In the genomic region with DNA sequence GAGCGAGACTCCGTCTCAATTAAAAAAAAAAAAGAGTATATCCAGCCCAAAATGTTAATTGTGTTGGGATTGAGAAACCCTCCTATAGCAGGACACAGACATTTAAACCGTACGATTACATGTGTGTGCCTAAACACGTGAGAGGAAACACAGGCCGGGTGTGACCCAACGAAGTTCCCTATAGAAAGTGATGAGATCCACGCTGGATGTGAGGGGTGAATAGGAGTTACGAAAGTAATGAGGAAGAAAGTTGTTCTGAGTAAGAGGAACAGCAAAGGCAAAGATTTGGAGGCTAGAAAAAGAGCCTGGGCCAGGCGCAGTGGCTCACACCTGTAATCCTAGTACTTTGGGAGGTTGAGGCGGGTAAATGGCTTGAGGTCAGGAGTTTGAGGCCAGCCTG, we compare ENCODE assay signal across 15 cellular contexts. TPM values are rescaled to one million over a fixed set of nuclear protein-coding genes. Genes with fewer than 3 reads are reported as not detected.
A peak's percentile ranks its signal among the peaks of the same experiment; 100 is the strongest.
DNase-seq lines count a peak whose midpoint lies in the region; ATAC-seq and TF ChIP-seq lines count a peak whose summit lies in the region.
"Had no signal": no experiment of that assay in that cellular context is flagged by ENCODE, and none has a peak within 500 bp of the region (broad histone marks: within the 10 kb centered on the region; RNA-seq: fewer than 3 reads in every experiment).

No MANE protein-coding gene starts in this region.

- H3K9me3 ChIP-seq in gastroesophageal sphincter: no peaks in the 10 kb centered on the region
- no peaks in the 10 kb centered on the region for H3K9me3 ChIP-seq in vagina
- H3K9me3 ChIP-seq: BE2C, body of pancreas had no signal

- H3K27ac ChIP-seq in gastroesophageal sphincter (peak overlapping the region in 1 of 4 donors; percentile 85), vagina (peak overlapping the region; percentile 96)

- TF ChIP-seq POLR2A in gastroesophageal sphincter (IDR thresholded peaks at IDR 0.05): no peak
- no peak for TF ChIP-seq POLR2A in vagina (IDR thresholded peaks at IDR 0.05)

- CTCF ChIA-PET in WTC11 (lab: Charles Lee): interaction anchor here (2.3 kb wide), 1 partner anchor 19 kb away, joined by 11 read pairs; no protein-coding TSS in a partner anchor

- H3K4me3 Mint-ChIP-seq in nephron (no peak overlapping the region), WTC11 (no peak overlapping the region)
- H3K4me3 Mint-ChIP-seq: activated CD4-positive, alpha-beta T cell treated with anti-CD3 and anti-CD28 coated beads for 36 hours; activated naive CD4-positive, alpha-beta T cell treated with anti-CD3 and anti-CD28 coated beads, Interleukin-2, amount 50 U/mL, for 24 hours had no signal

- H3K36me3 ChIP-seq in gastroesophageal sphincter (no peaks in the 10 kb centered on the region), vagina (no peaks in the 10 kb centered on the region)
- H3K36me3 ChIP-seq: BE2C had no signal

- POLR2A ChIA-PET in WTC11 (lab: Charles Lee): no interaction called here

- DNase-seq in NOMO-1 treated with DMSO at 0.1 percent for 48 hours (lab: John Stamatoyannopoulos, UW; ENCODE audit: unreplicated experiment): peak; percentile 97
- no peak for DNase-seq in vagina (ENCODE audit: extremely low spot score in 2 of 2)
- no peak for DNase-seq in WTC11 (ENCODE audit: low spot score)
- no peak for DNase-seq in activated CD8-positive, alpha-beta memory T cell treated with anti-CD3 and anti-CD28 coated beads, Interleukin-2, amount 50 U/mL, for 4 hours
- DNase-seq: activated CD4-positive, alpha-beta T cell treated with anti-CD3 and anti-CD28 coated beads for 36 hours; BE2C; NCI-H2029 treated with DMSO at 0.1 percent for 48 hours; NCI-H748 treated with DMSO at 0.1 percent for 48 hours had no signal

- H3K9me3 Mint-ChIP-seq in nephron (no peaks in the 10 kb centered on the region), WTC11 (peaks cover 3% of the 10 kb centered on the region; the same call in 1 of the 2 replicates)
- H3K9me3 Mint-ChIP-seq: activated naive CD4-positive, alpha-beta T cell treated with anti-CD3 and anti-CD28 coated beads, Interleukin-2, amount 50 U/mL, for 24 hours had no signal

- H3K4me1 ChIP-seq in gastroesophageal sphincter (peaks cover 0 to 32% (median 8%) of the 10 kb centered on the region in 3 donors), vagina (peaks cover 59% of the 10 kb centered on the region)

- H3K27me3 Mint-ChIP-seq in nephron (ENCODE audit: low read depth) (no peaks in the 10 kb centered on the region), WTC11 (ENCODE audit: low read depth) (no peaks in the 10 kb centered on the region)
- H3K27me3 Mint-ChIP-seq: activated CD4-positive, alpha-beta T cell treated with anti-CD3 and anti-CD28 coated beads for 36 hours; activated naive CD4-positive, alpha-beta T cell treated with anti-CD3 and anti-CD28 coated beads, Interleukin-2, amount 50 U/mL, for 24 hours had no signal

- ATAC-seq in gastroesophageal sphincter: peak; percentile 19
- ATAC-seq in WTC11: no peak
- ATAC-seq in HG03095 (IDR thresholded peaks at IDR 0.05; ENCODE audit: unreplicated experiment): no peak
- ATAC-seq: activated CD4-positive, alpha-beta T cell treated with anti-CD3 and anti-CD28 coated beads for 36 hours; body of pancreas had no signal

- H3K27me3 ChIP-seq in gastroesophageal sphincter: no peaks in the 10 kb centered on the region
- H3K27me3 ChIP-seq in vagina: no peaks in the 10 kb centered on the region
- H3K27me3 ChIP-seq: BE2C, body of pancreas, dorsolateral prefrontal cortex had no signal

- 75 to 85% methylated on average over 7 to 10 of the region's 11 CpGs for WGBS in gastroesophageal sphincter (ENCODE audit: low coverage in 1 of 2), 2 donors

- intact Hi-C loops in vagina (cut with DNase I): no loop called here

- H3K36me3 Mint-ChIP-seq in nephron (ENCODE audit: low read depth) (no peaks in the 10 kb centered on the region), WTC11 (no peaks in the 10 kb centered on the region)
- H3K36me3 Mint-ChIP-seq: activated naive CD4-positive, alpha-beta T cell treated with anti-CD3 and anti-CD28 coated beads, Interleukin-2, amount 50 U/mL, for 24 hours had no signal

- no peak for TF ChIP-seq CTCF in gastroesophageal sphincter (IDR thresholded peaks at IDR 0.05)
- TF ChIP-seq CTCF in nephron (IDR thresholded peaks at IDR 0.05; ENCODE audit: unreplicated experiment in 3 of 3): no peak
- TF ChIP-seq CTCF in vagina (IDR thresholded peaks at IDR 0.05): no peak
- no peak for TF ChIP-seq CTCF in WTC11 (IDR thresholded peaks at IDR 0.05)

- H3K27ac Mint-ChIP-seq in nephron: peak overlapping the region in 2 of 3 experiments; percentile 21 to 38
- H3K27ac Mint-ChIP-seq in WTC11: no peak overlapping the region
- H3K27ac Mint-ChIP-seq: activated CD4-positive, alpha-beta T cell treated with anti-CD3 and anti-CD28 coated beads for 36 hours; activated naive CD4-positive, alpha-beta T cell treated with anti-CD3 and anti-CD28 coated beads, Interleukin-2, amount 50 U/mL, for 24 hours; progenitor cell of endocrine pancreas had no signal

- H3K4me3 ChIP-seq in gastroesophageal sphincter: no peak overlapping the region
- H3K4me3 ChIP-seq in vagina: no peak overlapping the region
- H3K4me3 ChIP-seq: body of pancreas, dorsolateral prefrontal cortex had no signal

- TF ChIP-seq EP300 in gastroesophageal sphincter (IDR thresholded peaks at IDR 0.05): no peak

- H3K4me1 Mint-ChIP-seq in nephron (peaks cover 26% of the 10 kb centered on the region), WTC11 (peaks cover 31% of the 10 kb centered on the region)
- H3K4me1 Mint-ChIP-seq: activated naive CD4-positive, alpha-beta T cell treated with anti-CD3 and anti-CD28 coated beads, Interleukin-2, amount 50 U/mL, for 24 hours had no signal

TF ChIP-seq in WTC11, 78 proteins besides CTCF, POLR2A, EP300 and RAD21 (continues in another document):
- TF ChIP-seq IRF2 (CRISPR knock-in tag; IDR thresholded peaks at IDR 0.05; ENCODE audit: borderline replicate concordance, low read depth) (no peak), ZNF671 (CRISPR knock-in tag; IDR thresholded peaks at IDR 0.05) (no peak), TCF7 (CRISPR knock-in tag; IDR thresholded peaks at IDR 0.05; ENCODE audit: low read depth) (no peak)
- TF ChIP-seq, protein P1, sequence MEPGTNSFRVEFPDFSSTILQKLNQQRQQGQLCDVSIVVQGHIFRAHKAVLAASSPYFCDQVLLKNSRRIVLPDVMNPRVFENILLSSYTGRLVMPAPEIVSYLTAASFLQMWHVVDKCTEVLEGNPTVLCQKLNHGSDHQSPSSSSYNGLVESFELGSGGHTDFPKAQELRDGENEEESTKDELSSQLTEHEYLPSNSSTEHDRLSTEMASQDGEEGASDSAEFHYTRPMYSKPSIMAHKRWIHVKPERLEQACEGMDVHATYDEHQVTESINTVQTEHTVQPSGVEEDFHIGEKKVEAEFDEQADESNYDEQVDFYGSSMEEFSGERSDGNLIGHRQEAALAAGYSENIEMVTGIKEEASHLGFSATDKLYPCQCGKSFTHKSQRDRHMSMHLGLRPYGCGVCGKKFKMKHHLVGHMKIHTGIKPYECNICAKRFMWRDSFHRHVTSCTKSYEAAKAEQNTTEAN (CRISPR knock-in tag; IDR thresholded peaks at IDR 0.05): no peak
- TF ChIP-seq, protein P2, sequence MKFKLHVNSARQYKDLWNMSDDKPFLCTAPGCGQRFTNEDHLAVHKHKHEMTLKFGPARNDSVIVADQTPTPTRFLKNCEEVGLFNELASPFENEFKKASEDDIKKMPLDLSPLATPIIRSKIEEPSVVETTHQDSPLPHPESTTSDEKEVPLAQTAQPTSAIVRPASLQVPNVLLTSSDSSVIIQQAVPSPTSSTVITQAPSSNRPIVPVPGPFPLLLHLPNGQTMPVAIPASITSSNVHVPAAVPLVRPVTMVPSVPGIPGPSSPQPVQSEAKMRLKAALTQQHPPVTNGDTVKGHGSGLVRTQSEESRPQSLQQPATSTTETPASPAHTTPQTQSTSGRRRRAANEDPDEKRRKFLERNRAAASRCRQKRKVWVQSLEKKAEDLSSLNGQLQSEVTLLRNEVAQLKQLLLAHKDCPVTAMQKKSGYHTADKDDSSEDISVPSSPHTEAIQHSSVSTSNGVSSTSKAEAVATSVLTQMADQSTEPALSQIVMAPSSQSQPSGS (CRISPR knock-in tag; IDR thresholded peaks at IDR 0.05; ENCODE audit: borderline replicate concordance, low read depth): no peak
- TF ChIP-seq, protein P3, sequence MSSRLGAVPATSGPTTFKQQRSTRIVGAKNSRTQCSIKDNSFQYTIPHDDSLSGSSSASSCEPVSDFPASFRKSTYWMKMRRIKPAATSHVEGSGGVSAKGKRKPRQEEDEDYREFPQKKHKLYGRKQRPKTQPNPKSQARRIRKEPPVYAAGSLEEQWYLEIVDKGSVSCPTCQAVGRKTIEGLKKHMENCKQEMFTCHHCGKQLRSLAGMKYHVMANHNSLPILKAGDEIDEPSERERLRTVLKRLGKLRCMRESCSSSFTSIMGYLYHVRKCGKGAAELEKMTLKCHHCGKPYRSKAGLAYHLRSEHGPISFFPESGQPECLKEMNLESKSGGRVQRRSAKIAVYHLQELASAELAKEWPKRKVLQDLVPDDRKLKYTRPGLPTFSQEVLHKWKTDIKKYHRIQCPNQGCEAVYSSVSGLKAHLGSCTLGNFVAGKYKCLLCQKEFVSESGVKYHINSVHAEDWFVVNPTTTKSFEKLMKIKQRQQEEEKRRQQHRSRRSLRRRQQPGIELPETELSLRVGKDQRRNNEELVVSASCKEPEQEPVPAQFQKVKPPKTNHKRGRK (CRISPR knock-in tag; IDR thresholded peaks at IDR 0.05; ENCODE audit: borderline replicate concordance): no peak
- TF ChIP-seq, protein P4, sequence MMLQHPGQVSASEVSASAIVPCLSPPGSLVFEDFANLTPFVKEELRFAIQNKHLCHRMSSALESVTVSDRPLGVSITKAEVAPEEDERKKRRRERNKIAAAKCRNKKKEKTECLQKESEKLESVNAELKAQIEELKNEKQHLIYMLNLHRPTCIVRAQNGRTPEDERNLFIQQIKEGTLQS (CRISPR knock-in tag; conservative IDR thresholded peaks at IDR 0.05): no peak
- TF ChIP-seq, protein P5, sequence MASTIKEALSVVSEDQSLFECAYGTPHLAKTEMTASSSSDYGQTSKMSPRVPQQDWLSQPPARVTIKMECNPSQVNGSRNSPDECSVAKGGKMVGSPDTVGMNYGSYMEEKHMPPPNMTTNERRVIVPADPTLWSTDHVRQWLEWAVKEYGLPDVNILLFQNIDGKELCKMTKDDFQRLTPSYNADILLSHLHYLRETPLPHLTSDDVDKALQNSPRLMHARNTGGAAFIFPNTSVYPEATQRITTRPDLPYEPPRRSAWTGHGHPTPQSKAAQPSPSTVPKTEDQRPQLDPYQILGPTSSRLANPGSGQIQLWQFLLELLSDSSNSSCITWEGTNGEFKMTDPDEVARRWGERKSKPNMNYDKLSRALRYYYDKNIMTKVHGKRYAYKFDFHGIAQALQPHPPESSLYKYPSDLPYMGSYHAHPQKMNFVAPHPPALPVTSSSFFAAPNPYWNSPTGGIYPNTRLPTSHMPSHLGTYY (CRISPR knock-in tag; IDR thresholded peaks at IDR 0.05): no peak

RNA-seq across cellular contexts. Expression of a gene that starts 13.6 kb away (rescaled TPM):
- total RNA-seq in gastroesophageal sphincter: 10 to 100 TPM in 1 of 4 donors, 1 to 10 TPM in 3; 5.3 to 11.4 (median 8.6) TPM
- 13.3 TPM for total RNA-seq in vagina
- total RNA-seq in WTC11 (2021): 11.9 to 13.4 TPM (median 12.4 TPM) in 3 replicates

RNA-seq across cellular contexts. Expression of a gene that starts 14.5 kb away (rescaled TPM):
- total RNA-seq in gastroesophageal sphincter (10 to 100 TPM; 16.1 to 64.1 (median 18.3) TPM), vagina (44.4 TPM), WTC11 (2021) (15.2 to 17.4 TPM (median 15.2 TPM) in 3 replicates)
